Comparison of ENCODE assay signal across 1 cellular context in the genomic region with DNA sequence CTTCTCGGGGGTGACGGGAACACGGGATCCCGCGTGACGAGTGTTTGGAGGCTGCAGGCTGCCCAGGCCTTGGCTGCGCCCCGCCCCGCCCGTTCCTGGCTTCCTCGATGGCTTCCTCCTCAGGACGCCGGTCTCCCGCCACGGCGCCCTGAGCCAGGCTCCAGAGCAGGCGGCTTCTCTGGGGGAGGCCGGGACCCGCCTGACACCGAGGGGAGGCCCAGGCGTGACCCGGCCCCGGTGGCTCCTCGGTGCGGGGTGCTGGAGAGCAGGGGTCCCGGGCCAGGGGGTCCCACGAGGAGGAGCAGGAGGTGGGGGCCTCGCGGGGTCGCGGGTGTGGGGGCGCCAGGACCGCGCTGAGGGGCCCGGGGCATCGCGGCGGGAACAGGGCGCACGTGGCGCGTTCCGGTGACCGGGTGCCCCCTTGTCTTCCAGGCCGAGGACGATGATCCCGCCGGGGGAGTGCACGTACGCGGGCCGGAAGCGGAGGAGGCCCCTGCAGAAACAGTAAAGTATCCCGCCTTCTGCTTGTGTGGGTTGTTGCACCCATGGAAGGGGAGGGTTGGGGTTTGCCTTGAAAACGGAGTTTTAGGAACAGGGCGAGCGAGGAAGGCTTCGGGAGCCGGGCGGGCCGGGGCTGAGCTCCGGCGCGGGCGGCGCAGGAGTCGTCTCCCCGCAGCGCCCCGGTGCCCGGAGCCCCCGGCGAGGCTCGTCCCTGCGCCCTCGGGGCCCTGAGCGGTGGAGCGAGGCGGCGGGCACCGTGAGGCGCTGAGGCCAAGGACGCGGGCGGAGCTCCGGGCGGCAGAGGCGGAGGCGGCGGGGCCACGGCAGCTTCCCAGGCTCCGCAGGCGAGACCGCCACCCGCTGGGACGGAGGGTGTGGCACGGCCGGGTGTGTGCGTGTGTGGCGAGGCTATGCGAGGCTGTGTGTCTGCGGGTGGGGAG.
TF ChIP-seq lines count a peak whose summit lies in the region.

No MANE protein-coding gene starts in this region.

TF ChIP-seq in H1, 55 proteins besides CTCF, POLR2A, EP300 and RAD21:
- TF ChIP-seq, protein P1, sequence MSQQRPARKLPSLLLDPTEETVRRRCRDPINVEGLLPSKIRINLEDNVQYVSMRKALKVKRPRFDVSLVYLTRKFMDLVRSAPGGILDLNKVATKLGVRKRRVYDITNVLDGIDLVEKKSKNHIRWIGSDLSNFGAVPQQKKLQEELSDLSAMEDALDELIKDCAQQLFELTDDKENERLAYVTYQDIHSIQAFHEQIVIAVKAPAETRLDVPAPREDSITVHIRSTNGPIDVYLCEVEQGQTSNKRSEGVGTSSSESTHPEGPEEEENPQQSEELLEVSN (IDR thresholded peaks at IDR 0.05), result peak; percentile 96
- no peak for TF ChIP-seq TAF7 (optimal IDR thresholded peaks at IDR 0.05; ENCODE audit: borderline replicate concordance, low read depth, low read length)
- TF ChIP-seq, protein P2, sequence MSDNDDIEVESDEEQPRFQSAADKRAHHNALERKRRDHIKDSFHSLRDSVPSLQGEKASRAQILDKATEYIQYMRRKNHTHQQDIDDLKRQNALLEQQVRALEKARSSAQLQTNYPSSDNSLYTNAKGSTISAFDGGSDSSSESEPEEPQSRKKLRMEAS (IDR thresholded peaks at IDR 0.05), result peak; percentile 95
- TF ChIP-seq KDM4A (IDR thresholded peaks at IDR 0.05; ENCODE audit: low read depth, low read length, severe bottlenecking), result peak; percentile 88
- TF ChIP-seq SUZ12 (IDR thresholded peaks at IDR 0.05; ENCODE audit: low read length), result peak; percentile 22; the same call in 1 of the 2 replicates
- TF ChIP-seq CHD2 (IDR thresholded peaks at IDR 0.05; ENCODE audit: low read length), result no peak
- TF ChIP-seq TBP (IDR thresholded peaks at IDR 0.05; ENCODE audit: low read depth, low read length), result peak; percentile 18; the same call in 1 of the 2 replicates
TF ChIP-seq in H1: peak in this region for 5.
